In the genomic region with DNA sequence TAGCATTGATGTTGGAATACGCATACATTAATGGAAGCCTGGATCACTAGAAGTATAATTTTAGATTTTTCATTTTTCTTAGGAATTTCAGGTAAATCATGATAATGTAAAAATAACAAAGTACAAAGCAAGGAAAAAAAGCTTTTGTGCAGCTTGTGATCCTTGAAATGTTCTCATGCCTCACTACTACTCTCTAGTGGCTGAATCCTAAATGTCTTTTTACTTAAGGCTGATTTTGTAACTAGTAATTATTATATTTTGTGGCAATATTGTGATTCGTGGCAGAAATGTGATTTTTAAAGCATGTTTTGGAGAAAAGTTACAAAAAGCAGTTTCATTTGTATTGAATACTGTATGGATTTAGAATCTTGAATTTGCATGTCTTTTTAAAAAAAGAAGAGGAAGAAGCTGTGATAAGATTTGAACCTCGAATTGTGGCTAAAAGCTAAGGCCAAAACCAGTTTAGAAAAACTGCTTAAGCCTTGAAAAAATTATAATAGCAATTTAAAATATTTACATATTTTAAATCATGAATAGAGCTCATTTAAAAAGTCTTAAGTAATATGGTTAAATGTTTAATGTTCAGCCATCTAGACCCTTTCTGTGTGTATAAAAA, we compare ENCODE assay signal across 9 cellular contexts. TPM values are rescaled to one million over a fixed set of nuclear protein-coding genes. Genes with fewer than 3 reads are reported as not detected.
DNase-seq lines count a peak whose midpoint lies in the region; TF ChIP-seq lines count a peak whose summit lies in the region.
"Had no signal": no experiment of that assay in that cellular context is flagged by ENCODE, and none has a peak within 500 bp of the region (broad histone marks: within the 10 kb centered on the region; RNA-seq: fewer than 3 reads in every experiment).

No MANE protein-coding gene starts in this region.

- no peaks in the 10 kb centered on the region for H3K4me1 Mint-ChIP-seq in MCF 10A (ENCODE audit: insufficient read depth, unreplicated experiment)

- H3K9ac ChIP-seq in fibroblast of lung (ENCODE audit: insufficient read depth, low read length): no peak overlapping the region

- H3K4me3 Mint-ChIP-seq in MCF 10A (ENCODE audit: unreplicated experiment): no peak overlapping the region

- H2AFZ ChIP-seq in OCI-LY7 (ENCODE audit: low read length): no peak overlapping the region
- no peak overlapping the region for H2AFZ ChIP-seq in fibroblast of lung (ENCODE audit: low read length)

- CTCF ChIA-PET in MCF 10A (lab: Yijun Ruan, JAX) (interaction anchor here (0.5 to 2.9 kb wide), 13 partner anchors 9 to 843 kb away, joined by 3 to 14 read pairs (median 3); no protein-coding TSS in a partner anchor), OCI-LY7 (lab: Charles Lee; ENCODE audit: unreplicated experiment) (no interaction called here)

- no peaks in the 10 kb centered on the region for H3K27me3 ChIP-seq in breast epithelium
- no peaks in the 10 kb centered on the region for H3K27me3 ChIP-seq in fibroblast of lung (ENCODE audit: control insufficient read depth, insufficient read depth, low read length)
- no peaks in the 10 kb centered on the region for H3K27me3 ChIP-seq in thyroid gland

- H3K4me2 ChIP-seq in OCI-LY7 (ENCODE audit: low read length): no peak overlapping the region
- H3K4me2 ChIP-seq in fibroblast of lung (ENCODE audit: extremely low read depth, insufficient read depth, low read length): no peak overlapping the region

- no peaks in the 10 kb centered on the region for H3K9me3 Mint-ChIP-seq in MCF 10A (ENCODE audit: unreplicated experiment)

- intact Hi-C loops in MCF 10A (cut with micrococcal nuclease) (loop anchor here (5.0 to 10.0 kb wide), 2 partner anchors 604 to 722 kb away; no protein-coding TSS in a partner anchor), breast epithelium (cut with DNase I; ENCODE audit: low total_unique reads) (no loop called here), OCI-LY7 (cut with micrococcal nuclease; ENCODE audit: unreplicated experiment) (no loop called here), thyroid gland (cut with DNase I) (no loop called here), lower leg skin (cut with DNase I; ENCODE audit: low total_unique reads) (no loop called here)

- H4K20me1 ChIP-seq in OCI-LY7 (ENCODE audit: insufficient read depth, low read length) (peaks cover 4% of the 10 kb centered on the region; the same call in 1 of the 2 replicates), fibroblast of lung (ENCODE audit: control insufficient read depth, extremely low read depth, insufficient read depth, low read length) (no peaks in the 10 kb centered on the region)

- H3K27ac ChIP-seq in breast epithelium (no peak overlapping the region), OCI-LY7 (ENCODE audit: low read depth, low read length, poor library complexity, severe bottlenecking) (no peak overlapping the region), fibroblast of lung (ENCODE audit: insufficient read depth, low read length) (no peak overlapping the region), thyroid gland (no peak overlapping the region)

- H3K4me3 ChIP-seq in breast epithelium: no peak overlapping the region
- no peak overlapping the region for H3K4me3 ChIP-seq in OCI-LY7 (ENCODE audit: low read depth, low read length, poor library complexity, severe bottlenecking)
- no peak overlapping the region for H3K4me3 ChIP-seq in fibroblast of lung (replicated peaks in 1 of 4; ENCODE audit: control extremely low read depth in 1 of 4, insufficient read depth in 1 of 4, low read depth in 3 of 4, low read length in 4 of 4)
- H3K4me3 ChIP-seq in thyroid gland (replicated peaks in 1 of 3): no peak overlapping the region
- no peak overlapping the region for H3K4me3 ChIP-seq in lower leg skin (ENCODE audit: low read depth, poor library complexity, severe bottlenecking)

- peaks cover 4% of the 10 kb centered on the region for H3K36me3 ChIP-seq in breast epithelium
- peaks cover 97% of the 10 kb centered on the region for H3K36me3 ChIP-seq in OCI-LY7 (ENCODE audit: insufficient read depth, low read length)
- peaks cover 2% of the 10 kb centered on the region for H3K36me3 ChIP-seq in fibroblast of lung (ENCODE audit: control insufficient read depth, insufficient read depth, low read length)
- H3K36me3 ChIP-seq in thyroid gland: peaks cover 8 to 14% of the 10 kb centered on the region in 2 donors

- H3K9me3 ChIP-seq in breast epithelium (no peaks in the 10 kb centered on the region), OCI-LY7 (ENCODE audit: low read length) (no peaks in the 10 kb centered on the region), fibroblast of lung (ENCODE audit: control insufficient read depth, insufficient read depth, low read depth, low read length) (no peaks in the 10 kb centered on the region), thyroid gland (no peaks in the 10 kb centered on the region)

- H3K9me2 ChIP-seq in OCI-LY7 (ENCODE audit: insufficient read depth, low read length): no peaks in the 10 kb centered on the region

- BruUV-seq in MCF 10A (replicated peaks; lab: Mats Ljungman, UMichigan) (no TSS peak), OCI-LY7 (replicated peaks; lab: Mats Ljungman, UMichigan) (no TSS peak)

- no peaks in the 10 kb centered on the region for H3K27me3 Mint-ChIP-seq in MCF 10A (ENCODE audit: insufficient read depth, unreplicated experiment)

- peaks cover 32% of the 10 kb centered on the region; the same call in 1 of the 2 replicates for H3K79me2 ChIP-seq in OCI-LY7 (ENCODE audit: insufficient read depth, low read depth, low read length)
- H3K79me2 ChIP-seq in fibroblast of lung (ENCODE audit: control insufficient read depth, insufficient read depth, low read length): no peaks in the 10 kb centered on the region

- TF ChIP-seq CTCF in MCF 10A (IDR thresholded peaks at IDR 0.05; ENCODE audit: unreplicated experiment): peak; percentile 38
- no peak for TF ChIP-seq CTCF in breast epithelium (IDR thresholded peaks at IDR 0.05)
- peak; percentile 78 for TF ChIP-seq CTCF in OCI-LY7 (conservative IDR thresholded peaks at IDR 0.05; ENCODE audit: low read length)
- peak; percentile 52 to 69 for TF ChIP-seq CTCF in fibroblast of lung (conservative IDR thresholded peaks at IDR 0.05 in 1 of 2, IDR thresholded peaks at IDR 0.05 in 1 of 2; ENCODE audit: low read depth in 1 of 2, low read length in 2 of 2)
- TF ChIP-seq CTCF in thyroid gland (IDR thresholded peaks at IDR 0.05): peak in 5 of 6 experiments; percentile 24 to 64 (median 59)
- no peak for TF ChIP-seq CTCF in lower leg skin (IDR thresholded peaks at IDR 0.05)

- peaks cover 43% of the 10 kb centered on the region for H3K36me3 Mint-ChIP-seq in MCF 10A (ENCODE audit: insufficient read depth, unreplicated experiment)

- WGBS in thyroid gland, 2 donors: 69 to 72% methylated on average over 3 of the region's 3 CpGs
- 81 to 82% methylated on average over 3 of the region's 3 CpGs for WGBS in lower leg skin, 2 donors

- H3K27ac Mint-ChIP-seq in MCF 10A (ENCODE audit: low read depth, unreplicated experiment): no peak overlapping the region

- no peaks in the 10 kb centered on the region for H3K4me1 ChIP-seq in breast epithelium
- H3K4me1 ChIP-seq in OCI-LY7 (ENCODE audit: insufficient read depth, low read length, poor library complexity, severe bottlenecking): no peaks in the 10 kb centered on the region
- H3K4me1 ChIP-seq in fibroblast of lung (ENCODE audit: control insufficient read depth, extremely low read depth, insufficient read depth, low read length): no peaks in the 10 kb centered on the region
- H3K4me1 ChIP-seq in thyroid gland: peaks cover 12% of the 10 kb centered on the region in 2 donors

- peak; percentile 25 for DNase-seq in MCF 10A (ENCODE audit: unreplicated experiment)
- no peak for DNase-seq in breast epithelium (ENCODE audit: low spot score in 2 of 2)
- peak; percentile 35 for DNase-seq in OCI-LY7 (ENCODE audit: low spot score)
- DNase-seq in fibroblast of lung (ENCODE audit: low read depth in 2 of 2): peak; percentile 34 to 63
- no peak for DNase-seq in thyroid gland
- DNase-seq in DMS79 (lab: John Stamatoyannopoulos, UW): no peak
- no peak for DNase-seq in stimulated activated CD4-positive, alpha-beta T cell treated with anti-CD3 and anti-CD28 coated beads, Interleukin-1b, Interleukin-23, amount 100 ng/mL, for 48 hours
- no peak for DNase-seq in lower leg skin (ENCODE audit: low spot score in 2 of 2)
- DNase-seq: NCI-H2029 treated with DMSO at 0.1 percent for 48 hours had no signal

- POLR2A ChIA-PET in MCF 10A (lab: Yijun Ruan, JAX) (interaction anchor here (0.9 to 1.2 kb wide), 2 partner anchors 564 to 614 kb away, joined by 3 to 4 read pairs; no protein-coding TSS in a partner anchor), OCI-LY7 (lab: Charles Lee) (interaction anchor here (0.6 to 2.8 kb wide), 5 partner anchors 8 to 732 kb away, joined by 3 to 16 read pairs (median 5); no protein-coding TSS in a partner anchor)

- TF ChIP-seq POLR2A in breast epithelium (IDR thresholded peaks at IDR 0.05): no peak
- no peak for TF ChIP-seq POLR2A in thyroid gland (IDR thresholded peaks at IDR 0.05)
- TF ChIP-seq POLR2A in lower leg skin (IDR thresholded peaks at IDR 0.05): no peak

RNA-seq across cellular contexts. Expression of a gene that starts 39.0 kb away (rescaled TPM):
- 131 and 146 TPM in 2 replicates for total RNA-seq in MCF 10A (2022)
- total RNA-seq in breast epithelium: 100 to 1,000 TPM in 1 of 3 donors, 10 to 100 TPM in 2; 79.8 to 122 (median 96.4) TPM
- total RNA-seq in OCI-LY7 (2014; rRNA removed; shearing (Covaris generic)): 108 and 115 TPM in 2 replicates
- total RNA-seq in OCI-LY7 (2022): 175 and 185 TPM in 2 replicates
- 35.4 and 39.1 TPM in 2 replicates for total RNA-seq in fibroblast of lung
- polyA plus RNA-seq in fibroblast of lung: 44.8 and 45.5 TPM in 2 replicates
- polyA plus RNA-seq in fibroblast of lung (2012): 48.6 and 51.3 TPM in 2 replicates
- polyA minus RNA-seq in fibroblast of lung (ENCODE audit: low replicate concordance): 7.3 and 11.6 TPM in 2 replicates
- total RNA-seq in thyroid gland: 100 to 1,000 TPM in 2 of 4 donors, 10 to 100 TPM in 2; 87.8 to 144 (median 102) TPM
- total RNA-seq in lower leg skin: 10 to 100 TPM; 39.3 to 63.3 (median 47.1) TPM

Comparison
In these comparisons a context has a peak if more than half of its experiments do, and no peak if none do; other contexts are left out.
1. DNase-seq: peak in MCF 10A (single experiment), OCI-LY7 (single experiment) and fibroblast of lung (2 of 2); none in breast epithelium (0 of 2), thyroid gland (0 of 2), DMS79 (single experiment), stimulated activated CD4-positive, alpha-beta T cell treated with anti-CD3 and anti-CD28 coated beads, Interleukin-1b, Interleukin-23, amount 100 ng/mL, for 48 hours (single experiment) and lower leg skin (0 of 2).
2. CTCF ChIP-seq: peak in MCF 10A (single experiment), OCI-LY7 (single experiment), fibroblast of lung (2 of 2) and thyroid gland (5 of 6); none in breast epithelium (0 of 3) and lower leg skin (0 of 3).